2 cellular contexts compared by ENCODE assay signal in the genomic region with DNA sequence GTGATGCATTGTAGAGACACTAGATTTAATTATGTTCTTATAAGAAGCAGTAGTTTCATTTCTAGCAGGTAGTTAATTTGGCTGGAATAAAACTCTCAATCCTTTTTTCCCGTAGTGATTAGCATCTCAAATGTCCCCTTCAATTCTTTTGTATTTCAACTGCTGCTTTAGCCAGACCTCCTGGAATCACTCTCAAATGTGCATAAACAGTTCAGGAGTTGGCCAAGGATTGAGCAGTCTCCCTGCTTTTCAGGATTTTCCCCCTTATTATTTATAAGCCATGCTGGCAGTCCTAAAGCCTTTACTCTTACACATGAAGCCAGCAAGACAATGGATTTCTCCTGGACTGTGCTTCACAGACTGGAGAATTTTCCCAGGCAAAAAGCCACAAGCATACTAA.
TF ChIP-seq lines count a peak whose summit lies in the region.

No MANE protein-coding gene starts in this region.

TF ChIP-seq in GM23338, 12 proteins besides CTCF, POLR2A, EP300 and RAD21:
- no peak for TF ChIP-seq STAT1 (IDR thresholded peaks at IDR 0.05; ENCODE audit: unreplicated experiment)
- TF ChIP-seq, protein P1, sequence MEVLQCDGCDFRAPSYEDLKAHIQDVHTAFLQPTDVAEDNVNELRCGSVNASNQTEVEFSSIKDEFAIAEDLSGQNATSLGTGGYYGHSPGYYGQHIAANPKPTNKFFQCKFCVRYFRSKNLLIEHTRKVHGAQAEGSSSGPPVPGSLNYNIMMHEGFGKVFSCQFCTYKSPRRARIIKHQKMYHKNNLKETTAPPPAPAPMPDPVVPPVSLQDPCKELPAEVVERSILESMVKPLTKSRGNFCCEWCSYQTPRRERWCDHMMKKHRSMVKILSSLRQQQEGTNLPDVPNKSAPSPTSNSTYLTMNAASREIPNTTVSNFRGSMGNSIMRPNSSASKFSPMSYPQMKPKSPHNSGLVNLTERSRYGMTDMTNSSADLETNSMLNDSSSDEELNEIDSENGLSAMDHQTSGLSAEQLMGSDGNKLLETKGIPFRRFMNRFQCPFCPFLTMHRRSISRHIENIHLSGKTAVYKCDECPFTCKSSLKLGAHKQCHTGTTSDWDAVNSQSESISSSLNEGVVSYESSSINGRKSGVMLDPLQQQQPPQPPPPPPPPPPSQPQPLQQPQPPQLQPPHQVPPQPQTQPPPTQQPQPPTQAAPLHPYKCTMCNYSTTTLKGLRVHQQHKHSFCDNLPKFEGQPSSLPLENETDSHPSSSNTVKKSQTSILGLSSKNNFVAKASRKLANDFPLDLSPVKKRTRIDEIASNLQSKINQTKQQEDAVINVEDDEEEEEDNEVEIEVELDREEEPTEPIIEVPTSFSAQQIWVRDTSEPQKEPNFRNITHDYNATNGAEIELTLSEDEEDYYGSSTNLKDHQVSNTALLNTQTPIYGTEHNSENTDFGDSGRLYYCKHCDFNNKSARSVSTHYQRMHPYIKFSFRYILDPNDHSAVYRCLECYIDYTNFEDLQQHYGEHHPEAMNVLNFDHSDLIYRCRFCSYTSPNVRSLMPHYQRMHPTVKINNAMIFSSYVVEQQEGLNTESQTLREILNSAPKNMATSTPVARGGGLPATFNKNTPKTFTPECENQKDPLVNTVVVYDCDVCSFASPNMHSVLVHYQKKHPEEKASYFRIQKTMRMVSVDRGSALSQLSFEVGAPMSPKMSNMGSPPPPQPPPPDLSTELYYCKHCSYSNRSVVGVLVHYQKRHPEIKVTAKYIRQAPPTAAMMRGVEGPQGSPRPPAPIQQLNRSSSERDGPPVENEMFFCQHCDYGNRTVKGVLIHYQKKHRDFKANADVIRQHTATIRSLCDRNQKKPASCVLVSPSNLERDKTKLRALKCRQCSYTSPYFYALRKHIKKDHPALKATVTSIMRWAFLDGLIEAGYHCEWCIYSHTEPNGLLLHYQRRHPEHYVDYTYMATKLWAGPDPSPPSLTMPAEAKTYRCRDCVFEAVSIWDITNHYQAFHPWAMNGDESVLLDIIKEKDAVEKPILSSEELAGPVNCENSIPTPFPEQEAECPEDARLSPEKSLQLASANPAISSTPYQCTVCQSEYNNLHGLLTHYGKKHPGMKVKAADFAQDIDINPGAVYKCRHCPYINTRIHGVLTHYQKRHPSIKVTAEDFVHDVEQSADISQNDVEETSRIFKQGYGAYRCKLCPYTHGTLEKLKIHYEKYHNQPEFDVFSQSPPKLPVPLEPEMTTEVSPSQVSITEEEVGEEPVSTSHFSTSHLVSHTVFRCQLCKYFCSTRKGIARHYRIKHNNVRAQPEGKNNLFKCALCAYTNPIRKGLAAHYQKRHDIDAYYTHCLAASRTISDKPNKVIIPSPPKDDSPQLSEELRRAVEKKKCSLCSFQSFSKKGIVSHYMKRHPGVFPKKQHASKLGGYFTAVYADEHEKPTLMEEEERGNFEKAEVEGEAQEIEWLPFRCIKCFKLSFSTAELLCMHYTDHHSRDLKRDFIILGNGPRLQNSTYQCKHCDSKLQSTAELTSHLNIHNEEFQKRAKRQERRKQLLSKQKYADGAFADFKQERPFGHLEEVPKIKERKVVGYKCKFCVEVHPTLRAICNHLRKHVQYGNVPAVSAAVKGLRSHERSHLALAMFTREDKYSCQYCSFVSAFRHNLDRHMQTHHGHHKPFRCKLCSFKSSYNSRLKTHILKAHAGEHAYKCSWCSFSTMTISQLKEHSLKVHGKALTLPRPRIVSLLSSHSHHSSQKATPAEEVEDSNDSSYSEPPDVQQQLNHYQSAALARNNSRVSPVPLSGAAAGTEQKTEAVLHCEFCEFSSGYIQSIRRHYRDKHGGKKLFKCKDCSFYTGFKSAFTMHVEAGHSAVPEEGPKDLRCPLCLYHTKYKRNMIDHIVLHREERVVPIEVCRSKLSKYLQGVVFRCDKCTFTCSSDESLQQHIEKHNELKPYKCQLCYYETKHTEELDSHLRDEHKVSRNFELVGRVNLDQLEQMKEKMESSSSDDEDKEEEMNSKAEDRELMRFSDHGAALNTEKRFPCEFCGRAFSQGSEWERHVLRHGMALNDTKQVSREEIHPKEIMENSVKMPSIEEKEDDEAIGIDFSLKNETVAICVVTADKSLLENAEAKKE (CRISPR knock-in tag; IDR thresholded peaks at IDR 0.05): peak; percentile 57; the same call in 1 of the 2 replicates
TF ChIP-seq in GM23338: peak in this region for 1.

TF ChIP-seq in H1, 55 proteins besides CTCF, POLR2A, EP300 and RAD21:
- TF ChIP-seq SIRT6 (IDR thresholded peaks at IDR 0.05; ENCODE audit: low read length): no peak
- TF ChIP-seq SRF (IDR thresholded peaks at IDR 0.05; ENCODE audit: low read depth, low read length): no peak
- no peak for TF ChIP-seq NRF1 (IDR thresholded peaks at IDR 0.05; ENCODE audit: low read depth, low read length)
- no peak for TF ChIP-seq MAFK (IDR thresholded peaks at IDR 0.05; ENCODE audit: low read depth, low read length)
- no peak for TF ChIP-seq TCF12 (IDR thresholded peaks at IDR 0.05; ENCODE audit: low read depth, low read length)
- no peak for TF ChIP-seq CEBPB (IDR thresholded peaks at IDR 0.05; ENCODE audit: low read depth, low read length)
- TF ChIP-seq SIN3A (conservative IDR thresholded peaks at IDR 0.05 in 1 of 2, IDR thresholded peaks at IDR 0.05 in 1 of 2; ENCODE audit: low read depth in 1 of 2, low read length in 2 of 2): no peak
- no peak for TF ChIP-seq ZNF274 (IDR thresholded peaks at IDR 0.05; ENCODE audit: borderline replicate concordance, extremely low read depth, low read length)
- no peak for TF ChIP-seq TAF7 (optimal IDR thresholded peaks at IDR 0.05; ENCODE audit: borderline replicate concordance, low read depth, low read length)
- no peak for TF ChIP-seq YY1 (IDR thresholded peaks at IDR 0.05; ENCODE audit: low read depth, low read length)
- TF ChIP-seq CHD1 (IDR thresholded peaks at IDR 0.05; ENCODE audit: low read depth, low read length): no peak
- no peak for TF ChIP-seq FOSL1 (IDR thresholded peaks at IDR 0.05; ENCODE audit: insufficient read depth, low read depth, low read length)
- no peak for TF ChIP-seq RNF2 (IDR thresholded peaks at IDR 0.05; ENCODE audit: borderline replicate concordance, low read depth, low read length, missing control alignments, poor library complexity, severe bottlenecking)
- no peak for TF ChIP-seq EZH2 (IDR thresholded peaks at IDR 0.05; ENCODE audit: low read depth, low read length, severe bottlenecking)
- TF ChIP-seq RFX5 (IDR thresholded peaks at IDR 0.05; ENCODE audit: borderline replicate concordance, low read depth, low read length): no peak
- TF ChIP-seq, protein P2, sequence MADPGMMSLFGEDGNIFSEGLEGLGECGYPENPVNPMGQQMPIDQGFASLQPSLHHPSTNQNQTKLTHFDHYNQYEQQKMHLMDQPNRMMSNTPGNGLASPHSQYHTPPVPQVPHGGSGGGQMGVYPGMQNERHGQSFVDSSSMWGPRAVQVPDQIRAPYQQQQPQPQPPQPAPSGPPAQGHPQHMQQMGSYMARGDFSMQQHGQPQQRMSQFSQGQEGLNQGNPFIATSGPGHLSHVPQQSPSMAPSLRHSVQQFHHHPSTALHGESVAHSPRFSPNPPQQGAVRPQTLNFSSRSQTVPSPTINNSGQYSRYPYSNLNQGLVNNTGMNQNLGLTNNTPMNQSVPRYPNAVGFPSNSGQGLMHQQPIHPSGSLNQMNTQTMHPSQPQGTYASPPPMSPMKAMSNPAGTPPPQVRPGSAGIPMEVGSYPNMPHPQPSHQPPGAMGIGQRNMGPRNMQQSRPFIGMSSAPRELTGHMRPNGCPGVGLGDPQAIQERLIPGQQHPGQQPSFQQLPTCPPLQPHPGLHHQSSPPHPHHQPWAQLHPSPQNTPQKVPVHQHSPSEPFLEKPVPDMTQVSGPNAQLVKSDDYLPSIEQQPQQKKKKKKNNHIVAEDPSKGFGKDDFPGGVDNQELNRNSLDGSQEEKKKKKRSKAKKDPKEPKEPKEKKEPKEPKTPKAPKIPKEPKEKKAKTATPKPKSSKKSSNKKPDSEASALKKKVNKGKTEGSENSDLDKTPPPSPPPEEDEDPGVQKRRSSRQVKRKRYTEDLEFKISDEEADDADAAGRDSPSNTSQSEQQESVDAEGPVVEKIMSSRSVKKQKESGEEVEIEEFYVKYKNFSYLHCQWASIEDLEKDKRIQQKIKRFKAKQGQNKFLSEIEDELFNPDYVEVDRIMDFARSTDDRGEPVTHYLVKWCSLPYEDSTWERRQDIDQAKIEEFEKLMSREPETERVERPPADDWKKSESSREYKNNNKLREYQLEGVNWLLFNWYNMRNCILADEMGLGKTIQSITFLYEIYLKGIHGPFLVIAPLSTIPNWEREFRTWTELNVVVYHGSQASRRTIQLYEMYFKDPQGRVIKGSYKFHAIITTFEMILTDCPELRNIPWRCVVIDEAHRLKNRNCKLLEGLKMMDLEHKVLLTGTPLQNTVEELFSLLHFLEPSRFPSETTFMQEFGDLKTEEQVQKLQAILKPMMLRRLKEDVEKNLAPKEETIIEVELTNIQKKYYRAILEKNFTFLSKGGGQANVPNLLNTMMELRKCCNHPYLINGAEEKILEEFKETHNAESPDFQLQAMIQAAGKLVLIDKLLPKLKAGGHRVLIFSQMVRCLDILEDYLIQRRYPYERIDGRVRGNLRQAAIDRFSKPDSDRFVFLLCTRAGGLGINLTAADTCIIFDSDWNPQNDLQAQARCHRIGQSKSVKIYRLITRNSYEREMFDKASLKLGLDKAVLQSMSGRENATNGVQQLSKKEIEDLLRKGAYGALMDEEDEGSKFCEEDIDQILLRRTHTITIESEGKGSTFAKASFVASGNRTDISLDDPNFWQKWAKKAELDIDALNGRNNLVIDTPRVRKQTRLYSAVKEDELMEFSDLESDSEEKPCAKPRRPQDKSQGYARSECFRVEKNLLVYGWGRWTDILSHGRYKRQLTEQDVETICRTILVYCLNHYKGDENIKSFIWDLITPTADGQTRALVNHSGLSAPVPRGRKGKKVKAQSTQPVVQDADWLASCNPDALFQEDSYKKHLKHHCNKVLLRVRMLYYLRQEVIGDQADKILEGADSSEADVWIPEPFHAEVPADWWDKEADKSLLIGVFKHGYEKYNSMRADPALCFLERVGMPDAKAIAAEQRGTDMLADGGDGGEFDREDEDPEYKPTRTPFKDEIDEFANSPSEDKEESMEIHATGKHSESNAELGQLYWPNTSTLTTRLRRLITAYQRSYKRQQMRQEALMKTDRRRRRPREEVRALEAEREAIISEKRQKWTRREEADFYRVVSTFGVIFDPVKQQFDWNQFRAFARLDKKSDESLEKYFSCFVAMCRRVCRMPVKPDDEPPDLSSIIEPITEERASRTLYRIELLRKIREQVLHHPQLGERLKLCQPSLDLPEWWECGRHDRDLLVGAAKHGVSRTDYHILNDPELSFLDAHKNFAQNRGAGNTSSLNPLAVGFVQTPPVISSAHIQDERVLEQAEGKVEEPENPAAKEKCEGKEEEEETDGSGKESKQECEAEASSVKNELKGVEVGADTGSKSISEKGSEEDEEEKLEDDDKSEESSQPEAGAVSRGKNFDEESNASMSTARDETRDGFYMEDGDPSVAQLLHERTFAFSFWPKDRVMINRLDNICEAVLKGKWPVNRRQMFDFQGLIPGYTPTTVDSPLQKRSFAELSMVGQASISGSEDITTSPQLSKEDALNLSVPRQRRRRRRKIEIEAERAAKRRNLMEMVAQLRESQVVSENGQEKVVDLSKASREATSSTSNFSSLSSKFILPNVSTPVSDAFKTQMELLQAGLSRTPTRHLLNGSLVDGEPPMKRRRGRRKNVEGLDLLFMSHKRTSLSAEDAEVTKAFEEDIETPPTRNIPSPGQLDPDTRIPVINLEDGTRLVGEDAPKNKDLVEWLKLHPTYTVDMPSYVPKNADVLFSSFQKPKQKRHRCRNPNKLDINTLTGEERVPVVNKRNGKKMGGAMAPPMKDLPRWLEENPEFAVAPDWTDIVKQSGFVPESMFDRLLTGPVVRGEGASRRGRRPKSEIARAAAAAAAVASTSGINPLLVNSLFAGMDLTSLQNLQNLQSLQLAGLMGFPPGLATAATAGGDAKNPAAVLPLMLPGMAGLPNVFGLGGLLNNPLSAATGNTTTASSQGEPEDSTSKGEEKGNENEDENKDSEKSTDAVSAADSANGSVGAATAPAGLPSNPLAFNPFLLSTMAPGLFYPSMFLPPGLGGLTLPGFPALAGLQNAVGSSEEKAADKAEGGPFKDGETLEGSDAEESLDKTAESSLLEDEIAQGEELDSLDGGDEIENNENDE (IDR thresholded peaks at IDR 0.05; ENCODE audit: insufficient replicate concordance, low read length): no peak
- TF ChIP-seq KDM4A (IDR thresholded peaks at IDR 0.05; ENCODE audit: low read depth, low read length, severe bottlenecking): no peak
- TF ChIP-seq, protein P3, sequence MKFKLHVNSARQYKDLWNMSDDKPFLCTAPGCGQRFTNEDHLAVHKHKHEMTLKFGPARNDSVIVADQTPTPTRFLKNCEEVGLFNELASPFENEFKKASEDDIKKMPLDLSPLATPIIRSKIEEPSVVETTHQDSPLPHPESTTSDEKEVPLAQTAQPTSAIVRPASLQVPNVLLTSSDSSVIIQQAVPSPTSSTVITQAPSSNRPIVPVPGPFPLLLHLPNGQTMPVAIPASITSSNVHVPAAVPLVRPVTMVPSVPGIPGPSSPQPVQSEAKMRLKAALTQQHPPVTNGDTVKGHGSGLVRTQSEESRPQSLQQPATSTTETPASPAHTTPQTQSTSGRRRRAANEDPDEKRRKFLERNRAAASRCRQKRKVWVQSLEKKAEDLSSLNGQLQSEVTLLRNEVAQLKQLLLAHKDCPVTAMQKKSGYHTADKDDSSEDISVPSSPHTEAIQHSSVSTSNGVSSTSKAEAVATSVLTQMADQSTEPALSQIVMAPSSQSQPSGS (IDR thresholded peaks at IDR 0.05; ENCODE audit: low read length): no peak
- TF ChIP-seq GTF2F1 (IDR thresholded peaks at IDR 0.05; ENCODE audit: borderline replicate concordance, low read depth, low read length): no peak
- no peak for TF ChIP-seq POU5F1 (IDR thresholded peaks at IDR 0.05; ENCODE audit: low read depth, low read length)
